1 cellular context compared by ENCODE assay signal in the genomic region with DNA sequence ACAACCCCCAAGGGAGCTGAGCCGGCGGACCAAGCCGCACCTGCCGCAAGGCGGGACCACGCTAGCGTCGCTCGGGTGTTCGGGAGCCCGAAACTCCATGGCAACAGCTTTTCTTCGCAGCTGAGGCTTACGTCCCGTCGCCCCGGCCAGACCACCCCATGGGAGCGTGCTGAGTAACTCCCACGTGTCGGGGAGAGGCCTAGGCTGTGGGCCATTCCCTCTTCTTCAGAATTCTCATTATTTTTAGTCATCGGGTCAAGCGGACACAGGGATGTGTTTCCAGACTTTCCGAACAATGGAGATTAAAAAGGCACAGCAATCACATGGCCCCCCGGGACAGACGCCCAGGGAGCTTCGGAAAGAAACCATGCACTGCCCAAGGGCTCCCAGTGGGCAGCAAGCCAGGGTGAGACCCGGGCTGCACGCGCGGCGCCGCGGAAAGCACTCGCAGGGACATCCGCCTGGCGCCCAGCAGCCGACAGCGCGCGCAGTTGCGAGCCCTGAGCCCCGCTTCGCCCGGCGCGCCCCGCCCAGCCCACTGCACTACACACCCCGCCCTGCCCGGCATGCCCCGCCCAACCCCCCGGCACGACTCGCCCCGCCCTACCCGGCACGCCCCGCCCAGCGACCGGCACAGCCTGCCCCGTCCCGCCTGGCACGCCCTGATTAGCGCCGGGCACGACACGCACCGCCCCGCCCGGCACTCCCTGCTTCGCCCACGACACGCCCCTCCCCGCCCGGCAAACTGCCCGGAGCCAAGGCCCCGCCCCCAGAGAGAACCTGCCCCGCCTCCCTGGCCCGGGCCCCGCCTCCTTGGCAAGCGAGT.
A peak's percentile ranks its signal among the peaks of the same experiment; 100 is the strongest.
TF ChIP-seq lines count a peak whose summit lies in the region.

No MANE protein-coding gene starts in this region.

TF ChIP-seq in WTC11, 78 proteins besides CTCF, POLR2A, EP300 and RAD21 (continued from another document and continues in another):
- TF ChIP-seq, protein P1, sequence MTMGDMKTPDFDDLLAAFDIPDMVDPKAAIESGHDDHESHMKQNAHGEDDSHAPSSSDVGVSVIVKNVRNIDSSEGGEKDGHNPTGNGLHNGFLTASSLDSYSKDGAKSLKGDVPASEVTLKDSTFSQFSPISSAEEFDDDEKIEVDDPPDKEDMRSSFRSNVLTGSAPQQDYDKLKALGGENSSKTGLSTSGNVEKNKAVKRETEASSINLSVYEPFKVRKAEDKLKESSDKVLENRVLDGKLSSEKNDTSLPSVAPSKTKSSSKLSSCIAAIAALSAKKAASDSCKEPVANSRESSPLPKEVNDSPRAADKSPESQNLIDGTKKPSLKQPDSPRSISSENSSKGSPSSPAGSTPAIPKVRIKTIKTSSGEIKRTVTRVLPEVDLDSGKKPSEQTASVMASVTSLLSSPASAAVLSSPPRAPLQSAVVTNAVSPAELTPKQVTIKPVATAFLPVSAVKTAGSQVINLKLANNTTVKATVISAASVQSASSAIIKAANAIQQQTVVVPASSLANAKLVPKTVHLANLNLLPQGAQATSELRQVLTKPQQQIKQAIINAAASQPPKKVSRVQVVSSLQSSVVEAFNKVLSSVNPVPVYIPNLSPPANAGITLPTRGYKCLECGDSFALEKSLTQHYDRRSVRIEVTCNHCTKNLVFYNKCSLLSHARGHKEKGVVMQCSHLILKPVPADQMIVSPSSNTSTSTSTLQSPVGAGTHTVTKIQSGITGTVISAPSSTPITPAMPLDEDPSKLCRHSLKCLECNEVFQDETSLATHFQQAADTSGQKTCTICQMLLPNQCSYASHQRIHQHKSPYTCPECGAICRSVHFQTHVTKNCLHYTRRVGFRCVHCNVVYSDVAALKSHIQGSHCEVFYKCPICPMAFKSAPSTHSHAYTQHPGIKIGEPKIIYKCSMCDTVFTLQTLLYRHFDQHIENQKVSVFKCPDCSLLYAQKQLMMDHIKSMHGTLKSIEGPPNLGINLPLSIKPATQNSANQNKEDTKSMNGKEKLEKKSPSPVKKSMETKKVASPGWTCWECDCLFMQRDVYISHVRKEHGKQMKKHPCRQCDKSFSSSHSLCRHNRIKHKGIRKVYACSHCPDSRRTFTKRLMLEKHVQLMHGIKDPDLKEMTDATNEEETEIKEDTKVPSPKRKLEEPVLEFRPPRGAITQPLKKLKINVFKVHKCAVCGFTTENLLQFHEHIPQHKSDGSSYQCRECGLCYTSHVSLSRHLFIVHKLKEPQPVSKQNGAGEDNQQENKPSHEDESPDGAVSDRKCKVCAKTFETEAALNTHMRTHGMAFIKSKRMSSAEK (CRISPR knock-in tag; IDR thresholded peaks at IDR 0.05; ENCODE audit: borderline replicate concordance): no peak
- TF ChIP-seq ZNF121 (CRISPR knock-in tag; IDR thresholded peaks at IDR 0.05) (peak; percentile 88), PRRX2 (CRISPR knock-in tag; IDR thresholded peaks at IDR 0.05) (no peak), FOXJ3 (CRISPR knock-in tag; IDR thresholded peaks at IDR 0.05; ENCODE audit: borderline replicate concordance) (no peak), NFATC4 (CRISPR knock-in tag; IDR thresholded peaks at IDR 0.05) (no peak), FOXP4 (CRISPR knock-in tag; IDR thresholded peaks at IDR 0.05) (peak; percentile 48; the same call in 1 of the 2 replicates), KAT7 (CRISPR knock-in tag; IDR thresholded peaks at IDR 0.05; ENCODE audit: borderline replicate concordance) (no peak), GABPB1 (CRISPR knock-in tag; IDR thresholded peaks at IDR 0.05) (no peak), TEAD4 (CRISPR knock-in tag; IDR thresholded peaks at IDR 0.05) (no peak), SOX15 (CRISPR knock-in tag; IDR thresholded peaks at IDR 0.05) (no peak), E2F4 (CRISPR knock-in tag; IDR thresholded peaks at IDR 0.05; ENCODE audit: borderline replicate concordance, low read depth) (no peak), TEAD1 (CRISPR knock-in tag; IDR thresholded peaks at IDR 0.05) (no peak), CREM (CRISPR knock-in tag; IDR thresholded peaks at IDR 0.05) (no peak), GRHL2 (CRISPR knock-in tag; IDR thresholded peaks at IDR 0.05; ENCODE audit: insufficient replicate concordance, severe bottlenecking) (no peak), ZNF232 (CRISPR knock-in tag; IDR thresholded peaks at IDR 0.05) (no peak; the same call in 1 of the 2 replicates), FOXK1 (CRISPR knock-in tag; IDR thresholded peaks at IDR 0.05) (peak; percentile 53; the same call in 1 of the 2 replicates), ZNF263 (CRISPR knock-in tag; IDR thresholded peaks at IDR 0.05; ENCODE audit: low read depth) (no peak), ZNF317 (CRISPR knock-in tag; IDR thresholded peaks at IDR 0.05; ENCODE audit: borderline replicate concordance, low read depth) (no peak), ETV6 (CRISPR knock-in tag; IDR thresholded peaks at IDR 0.05) (no peak; the same call in 1 of the 2 replicates), RORB (CRISPR knock-in tag; IDR thresholded peaks at IDR 0.05) (no peak), CBFB (CRISPR knock-in tag; IDR thresholded peaks at IDR 0.05; ENCODE audit: low read depth) (no peak), E2F1 (CRISPR knock-in tag; IDR thresholded peaks at IDR 0.05) (no peak), SMAD4 (CRISPR knock-in tag; IDR thresholded peaks at IDR 0.05) (no peak), ESRRA (CRISPR knock-in tag; IDR thresholded peaks at IDR 0.05; ENCODE audit: borderline replicate concordance) (no peak)
- TF ChIP-seq, protein P2, sequence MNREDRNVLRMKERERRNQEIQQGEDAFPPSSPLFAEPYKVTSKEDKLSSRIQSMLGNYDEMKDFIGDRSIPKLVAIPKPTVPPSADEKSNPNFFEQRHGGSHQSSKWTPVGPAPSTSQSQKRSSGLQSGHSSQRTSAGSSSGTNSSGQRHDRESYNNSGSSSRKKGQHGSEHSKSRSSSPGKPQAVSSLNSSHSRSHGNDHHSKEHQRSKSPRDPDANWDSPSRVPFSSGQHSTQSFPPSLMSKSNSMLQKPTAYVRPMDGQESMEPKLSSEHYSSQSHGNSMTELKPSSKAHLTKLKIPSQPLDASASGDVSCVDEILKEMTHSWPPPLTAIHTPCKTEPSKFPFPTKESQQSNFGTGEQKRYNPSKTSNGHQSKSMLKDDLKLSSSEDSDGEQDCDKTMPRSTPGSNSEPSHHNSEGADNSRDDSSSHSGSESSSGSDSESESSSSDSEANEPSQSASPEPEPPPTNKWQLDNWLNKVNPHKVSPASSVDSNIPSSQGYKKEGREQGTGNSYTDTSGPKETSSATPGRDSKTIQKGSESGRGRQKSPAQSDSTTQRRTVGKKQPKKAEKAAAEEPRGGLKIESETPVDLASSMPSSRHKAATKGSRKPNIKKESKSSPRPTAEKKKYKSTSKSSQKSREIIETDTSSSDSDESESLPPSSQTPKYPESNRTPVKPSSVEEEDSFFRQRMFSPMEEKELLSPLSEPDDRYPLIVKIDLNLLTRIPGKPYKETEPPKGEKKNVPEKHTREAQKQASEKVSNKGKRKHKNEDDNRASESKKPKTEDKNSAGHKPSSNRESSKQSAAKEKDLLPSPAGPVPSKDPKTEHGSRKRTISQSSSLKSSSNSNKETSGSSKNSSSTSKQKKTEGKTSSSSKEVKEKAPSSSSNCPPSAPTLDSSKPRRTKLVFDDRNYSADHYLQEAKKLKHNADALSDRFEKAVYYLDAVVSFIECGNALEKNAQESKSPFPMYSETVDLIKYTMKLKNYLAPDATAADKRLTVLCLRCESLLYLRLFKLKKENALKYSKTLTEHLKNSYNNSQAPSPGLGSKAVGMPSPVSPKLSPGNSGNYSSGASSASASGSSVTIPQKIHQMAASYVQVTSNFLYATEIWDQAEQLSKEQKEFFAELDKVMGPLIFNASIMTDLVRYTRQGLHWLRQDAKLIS (CRISPR knock-in tag; IDR thresholded peaks at IDR 0.05; ENCODE audit: borderline replicate concordance): no peak
- TF ChIP-seq, protein P3, sequence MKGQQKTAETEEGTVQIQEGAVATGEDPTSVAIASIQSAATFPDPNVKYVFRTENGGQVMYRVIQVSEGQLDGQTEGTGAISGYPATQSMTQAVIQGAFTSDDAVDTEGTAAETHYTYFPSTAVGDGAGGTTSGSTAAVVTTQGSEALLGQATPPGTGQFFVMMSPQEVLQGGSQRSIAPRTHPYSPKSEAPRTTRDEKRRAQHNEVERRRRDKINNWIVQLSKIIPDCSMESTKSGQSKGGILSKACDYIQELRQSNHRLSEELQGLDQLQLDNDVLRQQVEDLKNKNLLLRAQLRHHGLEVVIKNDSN (CRISPR knock-in tag; IDR thresholded peaks at IDR 0.05): peak; percentile 26; the same call in 1 of the 2 replicates
- TF ChIP-seq, protein P4, sequence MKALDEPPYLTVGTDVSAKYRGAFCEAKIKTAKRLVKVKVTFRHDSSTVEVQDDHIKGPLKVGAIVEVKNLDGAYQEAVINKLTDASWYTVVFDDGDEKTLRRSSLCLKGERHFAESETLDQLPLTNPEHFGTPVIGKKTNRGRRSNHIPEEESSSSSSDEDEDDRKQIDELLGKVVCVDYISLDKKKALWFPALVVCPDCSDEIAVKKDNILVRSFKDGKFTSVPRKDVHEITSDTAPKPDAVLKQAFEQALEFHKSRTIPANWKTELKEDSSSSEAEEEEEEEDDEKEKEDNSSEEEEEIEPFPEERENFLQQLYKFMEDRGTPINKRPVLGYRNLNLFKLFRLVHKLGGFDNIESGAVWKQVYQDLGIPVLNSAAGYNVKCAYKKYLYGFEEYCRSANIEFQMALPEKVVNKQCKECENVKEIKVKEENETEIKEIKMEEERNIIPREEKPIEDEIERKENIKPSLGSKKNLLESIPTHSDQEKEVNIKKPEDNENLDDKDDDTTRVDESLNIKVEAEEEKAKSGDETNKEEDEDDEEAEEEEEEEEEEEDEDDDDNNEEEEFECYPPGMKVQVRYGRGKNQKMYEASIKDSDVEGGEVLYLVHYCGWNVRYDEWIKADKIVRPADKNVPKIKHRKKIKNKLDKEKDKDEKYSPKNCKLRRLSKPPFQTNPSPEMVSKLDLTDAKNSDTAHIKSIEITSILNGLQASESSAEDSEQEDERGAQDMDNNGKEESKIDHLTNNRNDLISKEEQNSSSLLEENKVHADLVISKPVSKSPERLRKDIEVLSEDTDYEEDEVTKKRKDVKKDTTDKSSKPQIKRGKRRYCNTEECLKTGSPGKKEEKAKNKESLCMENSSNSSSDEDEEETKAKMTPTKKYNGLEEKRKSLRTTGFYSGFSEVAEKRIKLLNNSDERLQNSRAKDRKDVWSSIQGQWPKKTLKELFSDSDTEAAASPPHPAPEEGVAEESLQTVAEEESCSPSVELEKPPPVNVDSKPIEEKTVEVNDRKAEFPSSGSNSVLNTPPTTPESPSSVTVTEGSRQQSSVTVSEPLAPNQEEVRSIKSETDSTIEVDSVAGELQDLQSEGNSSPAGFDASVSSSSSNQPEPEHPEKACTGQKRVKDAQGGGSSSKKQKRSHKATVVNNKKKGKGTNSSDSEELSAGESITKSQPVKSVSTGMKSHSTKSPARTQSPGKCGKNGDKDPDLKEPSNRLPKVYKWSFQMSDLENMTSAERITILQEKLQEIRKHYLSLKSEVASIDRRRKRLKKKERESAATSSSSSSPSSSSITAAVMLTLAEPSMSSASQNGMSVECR (CRISPR knock-in tag; IDR thresholded peaks at IDR 0.05; ENCODE audit: borderline replicate concordance): no peak; the same call in 1 of the 2 replicates
- TF ChIP-seq, protein P5, sequence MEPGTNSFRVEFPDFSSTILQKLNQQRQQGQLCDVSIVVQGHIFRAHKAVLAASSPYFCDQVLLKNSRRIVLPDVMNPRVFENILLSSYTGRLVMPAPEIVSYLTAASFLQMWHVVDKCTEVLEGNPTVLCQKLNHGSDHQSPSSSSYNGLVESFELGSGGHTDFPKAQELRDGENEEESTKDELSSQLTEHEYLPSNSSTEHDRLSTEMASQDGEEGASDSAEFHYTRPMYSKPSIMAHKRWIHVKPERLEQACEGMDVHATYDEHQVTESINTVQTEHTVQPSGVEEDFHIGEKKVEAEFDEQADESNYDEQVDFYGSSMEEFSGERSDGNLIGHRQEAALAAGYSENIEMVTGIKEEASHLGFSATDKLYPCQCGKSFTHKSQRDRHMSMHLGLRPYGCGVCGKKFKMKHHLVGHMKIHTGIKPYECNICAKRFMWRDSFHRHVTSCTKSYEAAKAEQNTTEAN (CRISPR knock-in tag; IDR thresholded peaks at IDR 0.05): no peak
- TF ChIP-seq, protein P6, sequence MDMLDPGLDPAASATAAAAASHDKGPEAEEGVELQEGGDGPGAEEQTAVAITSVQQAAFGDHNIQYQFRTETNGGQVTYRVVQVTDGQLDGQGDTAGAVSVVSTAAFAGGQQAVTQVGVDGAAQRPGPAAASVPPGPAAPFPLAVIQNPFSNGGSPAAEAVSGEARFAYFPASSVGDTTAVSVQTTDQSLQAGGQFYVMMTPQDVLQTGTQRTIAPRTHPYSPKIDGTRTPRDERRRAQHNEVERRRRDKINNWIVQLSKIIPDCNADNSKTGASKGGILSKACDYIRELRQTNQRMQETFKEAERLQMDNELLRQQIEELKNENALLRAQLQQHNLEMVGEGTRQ (CRISPR knock-in tag; IDR thresholded peaks at IDR 0.05): peak; percentile 14
- TF ChIP-seq, protein P7, sequence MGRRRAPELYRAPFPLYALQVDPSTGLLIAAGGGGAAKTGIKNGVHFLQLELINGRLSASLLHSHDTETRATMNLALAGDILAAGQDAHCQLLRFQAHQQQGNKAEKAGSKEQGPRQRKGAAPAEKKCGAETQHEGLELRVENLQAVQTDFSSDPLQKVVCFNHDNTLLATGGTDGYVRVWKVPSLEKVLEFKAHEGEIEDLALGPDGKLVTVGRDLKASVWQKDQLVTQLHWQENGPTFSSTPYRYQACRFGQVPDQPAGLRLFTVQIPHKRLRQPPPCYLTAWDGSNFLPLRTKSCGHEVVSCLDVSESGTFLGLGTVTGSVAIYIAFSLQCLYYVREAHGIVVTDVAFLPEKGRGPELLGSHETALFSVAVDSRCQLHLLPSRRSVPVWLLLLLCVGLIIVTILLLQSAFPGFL (CRISPR knock-in tag; IDR thresholded peaks at IDR 0.05; ENCODE audit: borderline replicate concordance): no peak
